ENCODE assay signal across 8 cellular contexts in the genomic region with DNA sequence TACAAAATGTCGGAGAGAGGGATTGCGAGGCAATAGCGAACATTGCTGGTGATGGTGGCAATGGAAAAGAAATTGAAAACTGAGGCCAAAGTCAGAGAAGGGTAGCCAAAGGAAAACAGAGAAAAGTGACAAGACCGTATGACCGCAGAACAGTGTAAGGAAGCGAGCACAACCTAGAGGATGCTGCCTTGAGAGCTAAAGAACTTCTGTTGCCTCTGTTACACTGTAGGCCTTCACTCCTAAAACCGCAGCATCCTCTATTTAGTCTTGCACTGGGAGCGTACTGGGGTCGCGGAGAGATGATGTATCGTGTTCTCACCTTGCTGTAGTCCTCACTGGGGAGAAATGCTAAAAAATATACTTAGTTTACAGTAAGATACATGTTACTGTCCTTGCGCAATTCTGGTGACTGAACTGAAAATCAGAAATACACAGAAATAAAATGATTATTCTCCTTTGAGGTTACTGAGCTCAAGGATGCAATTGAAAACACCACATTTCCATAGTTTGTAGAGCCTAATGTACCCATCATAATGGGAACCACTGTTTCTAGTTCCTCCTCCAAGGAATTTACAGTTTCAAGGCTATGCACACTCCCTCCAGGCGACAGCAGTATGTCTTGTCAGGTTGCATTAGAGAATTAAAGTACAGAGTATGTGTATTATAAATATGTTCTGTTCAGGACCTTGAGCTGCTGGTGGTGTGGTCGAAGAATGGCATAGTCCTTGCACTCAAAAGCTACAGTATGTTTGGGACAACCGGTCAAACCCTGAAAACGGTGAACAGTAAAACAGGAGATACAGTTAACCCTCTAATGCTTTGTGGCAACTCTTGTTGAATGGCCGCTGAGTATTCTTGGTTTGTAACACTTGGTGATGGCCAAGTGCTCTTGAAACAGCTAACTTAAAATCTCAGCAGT. TPM values are rescaled to one million over a fixed set of nuclear protein-coding genes. Genes with fewer than 3 reads are reported as not detected.
DNase-seq lines count a peak whose midpoint lies in the region; ATAC-seq, FAIRE-seq and TF ChIP-seq lines count a peak whose summit lies in the region.

No MANE protein-coding gene starts in this region.

- H3K4me3 ChIP-seq in BE2C (ENCODE audit: low read depth, low read length) (peak overlapping the region; percentile 74), RWPE2 (ENCODE audit: severe bottlenecking) (peak overlapping the region; percentile 92), duodenal mucosa (ENCODE audit: low read depth in 1 of 2, low read length in 2 of 2) (peak overlapping the region; percentile 74 to 75), mucosa of stomach (ENCODE audit: low read length) (peak overlapping the region; percentile 58)

- no peaks in the 10 kb centered on the region for H3K36me3 ChIP-seq in BE2C
- H3K36me3 ChIP-seq in RWPE2 (ENCODE audit: low read depth): no peaks in the 10 kb centered on the region
- no peaks in the 10 kb centered on the region for H3K36me3 ChIP-seq in duodenal mucosa (ENCODE audit: control insufficient read depth in 1 of 2, insufficient read depth in 2 of 2, low read length in 2 of 2)
- H3K36me3 ChIP-seq in mucosa of stomach (ENCODE audit: control insufficient read depth, insufficient read depth, low read length): no peaks in the 10 kb centered on the region

- DNase-seq in BE2C: peak; percentile 15
- no peak for DNase-seq in GM18507 (ENCODE audit: extremely low spot score, insufficient read length, low read depth)
- DNase-seq in RWPE2 (ENCODE audit: low spot score): no peak
- no peak for DNase-seq in T-helper 9 cell

- TF ChIP-seq CTCF in BE2C (IDR thresholded peaks at IDR 0.05; ENCODE audit: low read depth, low read length) (no peak), RWPE2 (IDR thresholded peaks at IDR 0.05; ENCODE audit: poor library complexity, severe bottlenecking) (no peak)

- peak; percentile 5 for FAIRE-seq in GM18507 (lab: Jason Lieb, UNC)

- ATAC-seq in RWPE2 (ENCODE audit: low read depth): no peak
- ATAC-seq in GM19328 (IDR thresholded peaks at IDR 0.05; ENCODE audit: unreplicated experiment): no peak
- ATAC-seq in HG02798 (IDR thresholded peaks at IDR 0.05; ENCODE audit: poor library complexity, unreplicated experiment): no peak

- no peaks in the 10 kb centered on the region for H3K27me3 ChIP-seq in BE2C
- no peaks in the 10 kb centered on the region for H3K27me3 ChIP-seq in RWPE2 (ENCODE audit: insufficient read depth, poor library complexity, severe bottlenecking)
- no peaks in the 10 kb centered on the region for H3K27me3 ChIP-seq in duodenal mucosa (ENCODE audit: control insufficient read depth in 1 of 2, insufficient read depth in 2 of 2, low read length in 2 of 2)
- H3K27me3 ChIP-seq in mucosa of stomach (ENCODE audit: control insufficient read depth, insufficient read depth, low read length): no peaks in the 10 kb centered on the region

- peaks cover 9% of the 10 kb centered on the region; the same call in 1 of the 2 replicates for H3K4me1 ChIP-seq in BE2C
- peaks cover 18% of the 10 kb centered on the region for H3K4me1 ChIP-seq in RWPE2 (ENCODE audit: insufficient read depth, poor library complexity, severe bottlenecking)
- H3K4me1 ChIP-seq in duodenal mucosa (ENCODE audit: control insufficient read depth in 1 of 2, insufficient read depth in 2 of 2, low read length in 2 of 2): peaks cover 28 to 38% of the 10 kb centered on the region in 2 donors
- peaks cover 33% of the 10 kb centered on the region for H3K4me1 ChIP-seq in mucosa of stomach (ENCODE audit: control insufficient read depth, insufficient read depth, low read length)

- peak overlapping the region; percentile 88 for H3K27ac ChIP-seq in RWPE2 (ENCODE audit: poor library complexity, severe bottlenecking)
- peak overlapping the region; percentile 93 for H3K27ac ChIP-seq in duodenal mucosa (ENCODE audit: low read depth, low read length)

- H3K9ac ChIP-seq in duodenal mucosa (ENCODE audit: low read depth in 1 of 2, low read length in 2 of 2) (peak overlapping the region; percentile 68 to 80), mucosa of stomach (ENCODE audit: low read length) (peak overlapping the region; percentile 92)

- no peaks in the 10 kb centered on the region for H3K9me3 ChIP-seq in BE2C
- no peaks in the 10 kb centered on the region for H3K9me3 ChIP-seq in RWPE2 (ENCODE audit: severe bottlenecking)
- H3K9me3 ChIP-seq in duodenal mucosa (ENCODE audit: control insufficient read depth in 1 of 2, low read length in 2 of 2): no peaks in the 10 kb centered on the region
- H3K9me3 ChIP-seq in mucosa of stomach (ENCODE audit: control insufficient read depth, low read length): no peaks in the 10 kb centered on the region

RNA-seq across cellular contexts. Expression of a gene that starts 1.3 kb away (rescaled TPM):
- 6.1 TPM for polyA plus RNA-seq in BE2C (2012; ENCODE audit: insufficient read depth, insufficient read length, low read depth)
